ENCODE assay signal across 8 cellular contexts in the genomic region with DNA sequence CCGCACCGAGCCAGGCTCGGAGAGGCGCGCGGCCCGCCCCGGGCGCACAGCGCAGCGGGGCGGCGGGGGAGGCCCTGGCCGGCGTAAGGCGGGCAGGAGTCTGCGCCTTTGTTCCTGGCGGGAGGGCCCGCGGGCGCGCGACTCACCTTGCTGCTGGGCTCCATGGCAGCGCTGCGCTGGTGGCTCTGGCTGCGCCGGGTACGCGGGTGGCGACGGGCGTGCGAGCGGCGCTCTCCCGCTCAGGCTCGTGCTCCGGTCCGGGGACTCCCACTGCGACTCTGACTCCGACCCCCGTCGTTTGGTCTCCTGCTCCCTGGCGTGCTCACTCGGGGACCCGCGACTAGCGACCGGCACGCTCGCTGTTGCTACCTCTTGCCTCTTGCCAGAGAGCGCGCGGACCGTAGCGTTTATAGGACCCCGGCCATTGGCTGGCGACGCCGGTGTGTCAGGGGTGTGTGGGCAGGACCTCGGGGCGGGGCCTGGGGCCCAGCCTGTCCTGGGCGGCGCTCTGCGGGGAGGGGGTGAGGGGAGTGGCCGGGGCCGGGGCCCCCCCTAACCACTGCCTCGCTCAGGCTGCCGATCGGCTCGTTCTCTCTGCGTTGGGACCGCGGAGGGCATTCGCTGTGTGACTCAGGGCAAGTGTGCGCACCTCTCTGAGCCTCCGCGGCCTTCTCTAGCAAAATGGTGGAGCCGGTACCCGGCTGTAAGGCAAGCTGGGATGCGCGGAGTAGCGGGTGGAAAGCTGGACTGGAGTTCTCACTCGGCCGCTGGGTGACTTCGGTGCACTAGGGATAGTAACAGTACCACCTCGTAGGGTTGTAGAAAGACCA. TPM values are rescaled to one million over a fixed set of nuclear protein-coding genes. Genes with fewer than 3 reads are reported as not detected.
A peak's percentile ranks its signal among the peaks of the same experiment; 100 is the strongest.
DNase-seq lines count a peak whose midpoint lies in the region; ATAC-seq lines count a peak whose summit lies in the region.

Gene SLC2A1 (minus strand): TSS at position 381 of the 830 bp plus-strand sequence. CDS start 217 bp downstream, at position 164.

- H3K9ac ChIP-seq in HUES48 (ENCODE audit: low read depth, low read length) (peak within 1 kb of the TSS; percentile 92), NT2/D1 (ENCODE audit: insufficient read length, low read depth) (peak within 1 kb of the TSS; percentile 98)

- DNase-seq in Caki2 (ENCODE audit: low read depth) (peak; percentile 91), NT2/D1 (ENCODE audit: low read depth, low spot score) (peak; percentile 98), epidermal melanocyte (ENCODE audit: insufficient read length, low spot score) (peak; percentile 87)
- peak; percentile 96 for DNase-seq in activated CD8-positive, alpha-beta memory T cell treated with anti-CD3 and anti-CD28 coated beads, Interleukin-2, amount 50 U/mL, for 4 hours
- peak; percentile 92 to 93 for DNase-seq in stimulated activated CD8-positive, alpha-beta memory T cell treated with anti-CD3 and anti-CD28 coated beads, Interleukin-2, amount 100 ng/mL, for 48 hours (ENCODE audit: low read depth in 2 of 2)

- in situ Hi-C loops in Caki2 (cut with HindIII; ENCODE audit: low pct_unique_long_range_greater_than_20kb, low sequenced_read_pairs): no loop called here

- H3K4me3 ChIP-seq in HUES48 (ENCODE audit: low read depth, low read length) (peak within 1 kb of the TSS; percentile 87), NT2/D1 (ENCODE audit: insufficient read length, low read depth) (peak within 1 kb of the TSS; percentile 99), mononuclear cell (ENCODE audit: low read length) (peak within 1 kb of the TSS; percentile 74)

- ATAC-seq in GM21423 (IDR thresholded peaks at IDR 0.05; ENCODE audit: unreplicated experiment): peak; percentile 85

- peak within 1 kb of the TSS; percentile 88 for H3K27ac ChIP-seq in HUES48 (ENCODE audit: low read depth, low read length)

- H3K4me1 ChIP-seq in HUES48 (ENCODE audit: control insufficient read depth, insufficient read depth, low read length) (peaks cover 53% of the 10 kb centered on the region), NT2/D1 (ENCODE audit: insufficient read depth, insufficient read length) (peaks cover 45% of the 10 kb centered on the region), mononuclear cell (ENCODE audit: insufficient read depth, low read length) (peaks cover 53% of the 10 kb centered on the region)

- H3K36me3 ChIP-seq in HUES48 (ENCODE audit: control insufficient read depth, insufficient read depth, low read length): peaks cover 28% of the 10 kb centered on the region
- peaks cover 51% of the 10 kb centered on the region for H3K36me3 ChIP-seq in NT2/D1 (ENCODE audit: insufficient read depth, insufficient read length, low read length)

- H3K27me3 ChIP-seq in HUES48 (ENCODE audit: control insufficient read depth, insufficient read depth, low read length) (no peaks in the 10 kb centered on the region), NT2/D1 (ENCODE audit: insufficient read depth, insufficient read length) (no peaks in the 10 kb centered on the region), mononuclear cell (ENCODE audit: insufficient read depth, low read length) (peaks cover 12% of the 10 kb centered on the region)

- no peaks in the 10 kb centered on the region for H3K9me3 ChIP-seq in HUES48 (ENCODE audit: control insufficient read depth, insufficient read depth, low read length)
- no peaks in the 10 kb centered on the region for H3K9me3 ChIP-seq in NT2/D1 (ENCODE audit: insufficient read depth, low read length)
- no peaks in the 10 kb centered on the region for H3K9me3 ChIP-seq in mononuclear cell (ENCODE audit: low read depth, low read length)

RNA-seq across cellular contexts. Expression of gene SLC2A1, which starts in this region (rescaled TPM):
- total RNA-seq in Caki2 (2014; rRNA removed; shearing (Covaris generic); ENCODE audit: low replicate concordance): 549 and 560 TPM in 2 replicates
- total RNA-seq in mononuclear cell: 49.7 TPM

Comparison
In these comparisons a context has a peak if more than half of its experiments do, and no peak if none do; other contexts are left out.
1. Peak in every context shown above with its lines: DNase-seq, ATAC-seq, H3K4me3 ChIP-seq and H3K27ac ChIP-seq.
2. RNA of gene SLC2A1 (total RNA-seq): 549 to 560 TPM in Caki2; 49.7 TPM in mononuclear cell (single experiment); every median in the first group is over 10 times any median in the second.